In genomic region chr21:44459712-44460440, GRCh38 we compare ENCODE assay signal across 21 cellular contexts.
"Had no signal": no experiment of that assay in that cellular context is flagged by ENCODE, and none has a peak within 500 bp of the region (broad histone marks: within the 10 kb centered on the region; RNA-seq: fewer than 3 reads in every experiment).

No MANE protein-coding gene starts in this region.

- H3K9me3 ChIP-seq: esophagus muscularis mucosa, gastrocnemius medialis, heart right ventricle, lower lobe of right lung, testis, tibial nerve, upper lobe of right lung, vagina had no signal

- H3K27me3 ChIP-seq: esophagus muscularis mucosa, heart right ventricle, testis, tibial nerve, upper lobe of right lung, vagina had no signal

- H3K4me2 ChIP-seq: smooth muscle cell had no signal

- H3K4me1 ChIP-seq: gastrocnemius medialis had no signal

- H3K36me3 ChIP-seq: gastrocnemius medialis, lower lobe of right lung, upper lobe of right lung, vagina had no signal

- H3K27ac ChIP-seq: epithelial cell of prostate, esophagus muscularis mucosa, gastrocnemius medialis, heart right ventricle, lower lobe of right lung, testis, tibial nerve, upper lobe of right lung, vagina had no signal

- H3K27me3 Mint-ChIP-seq: stimulated activated naive CD8-positive, alpha-beta T cell treated with anti-CD3 and anti-CD28 coated beads, Interleukin-15, Interleukin-2, amounts not matched to agents 100 ng/mL and 50 ng/mL, for 24 hours had no signal

- ATAC-seq: gastrocnemius medialis; heart right ventricle; lower lobe of right lung; stimulated activated effector memory CD8-positive, alpha-beta T cell treated with anti-CD3 and anti-CD28 coated beads, Interleukin-12 subunit alpha, Interleukin-12 subunit beta, amount 100 ng/mL, for 72 hours; upper lobe of right lung had no signal

- H3K27ac Mint-ChIP-seq: memory B cell; mesothelial cell of epicardium; nephron; stimulated activated effector memory CD8-positive, alpha-beta T cell treated with anti-CD3 and anti-CD28 coated beads, Interleukin-12 subunit alpha, Interleukin-12 subunit beta, amount 100 ng/mL, for 72 hours; stimulated activated naive CD8-positive, alpha-beta T cell treated with anti-CD3 and anti-CD28 coated beads, Interleukin-15, Interleukin-2, amounts not matched to agents 100 ng/mL and 50 ng/mL, for 24 hours had no signal

- H3K36me3 Mint-ChIP-seq: memory B cell; stimulated activated effector memory CD8-positive, alpha-beta T cell treated with anti-CD3 and anti-CD28 coated beads, Interleukin-12 subunit alpha, Interleukin-12 subunit beta, amount 100 ng/mL, for 72 hours had no signal

- DNase-seq: cortex of kidney; effector memory CD4-positive, alpha-beta T cell; gastrocnemius medialis; hypothalamus; kidney glomerular epithelial cell; lower lobe of right lung; stimulated activated CD4-positive, alpha-beta T cell treated with anti-CD3 and anti-CD28 coated beads, Interleukin-4, amount 100 ng/mL, for 1 hour; stimulated activated CD8-positive, alpha-beta memory T cell treated with anti-CD3 and anti-CD28 coated beads, Interleukin-4, amount 100 ng/mL, for 48 hours; testis had no signal

- H3K4me1 Mint-ChIP-seq: mesothelial cell of epicardium; stimulated activated effector memory CD8-positive, alpha-beta T cell treated with anti-CD3 and anti-CD28 coated beads, Interleukin-12 subunit alpha, Interleukin-12 subunit beta, amount 100 ng/mL, for 72 hours had no signal

- H3K9me3 Mint-ChIP-seq: memory B cell; mesothelial cell of epicardium; nephron; stimulated activated effector memory CD8-positive, alpha-beta T cell treated with anti-CD3 and anti-CD28 coated beads, Interleukin-12 subunit alpha, Interleukin-12 subunit beta, amount 100 ng/mL, for 72 hours; stimulated activated naive CD8-positive, alpha-beta T cell treated with anti-CD3 and anti-CD28 coated beads, Interleukin-15, Interleukin-2, amounts not matched to agents 100 ng/mL and 50 ng/mL, for 24 hours had no signal

- H3K4me3 Mint-ChIP-seq: memory B cell; mesothelial cell of epicardium; stimulated activated effector memory CD8-positive, alpha-beta T cell treated with anti-CD3 and anti-CD28 coated beads, Interleukin-12 subunit alpha, Interleukin-12 subunit beta, amount 100 ng/mL, for 72 hours; stimulated activated naive CD8-positive, alpha-beta T cell treated with anti-CD3 and anti-CD28 coated beads, Interleukin-15, Interleukin-2, amounts not matched to agents 100 ng/mL and 50 ng/mL, for 24 hours had no signal

- H3K4me3 ChIP-seq: esophagus muscularis mucosa, gastrocnemius medialis, heart right ventricle, lower lobe of right lung, smooth muscle cell, testis, tibial nerve, upper lobe of right lung, vagina had no signal
